In genomic region chr7:141989996-141990395, GRCh38 we compare ENCODE assay signal across 34 cellular contexts. TPM values are rescaled to one million over a fixed set of nuclear protein-coding genes. Genes with fewer than 3 reads are reported as not detected.
"Had no signal": no experiment of that assay in that cellular context is flagged by ENCODE, and none has a peak within 500 bp of the region (broad histone marks: within the 10 kb centered on the region; RNA-seq: fewer than 3 reads in every experiment).

No MANE protein-coding gene starts in this region.

- H3K4me1 Mint-ChIP-seq: activated B cell treated with CpG ODN at 0.5 μM for 24 hours; activated naive CD4-positive, alpha-beta T cell treated with anti-CD3 and anti-CD28 coated beads, Interleukin-2, amount 50 U/mL, for 24 hours; activated naive CD8-positive, alpha-beta T cell treated with anti-CD3 and anti-CD28 coated beads, Interleukin-2, amount 50 U/mL, for 24 hours; neural crest cell had no signal

- H3K9me3 ChIP-seq: gastroesophageal sphincter, right atrium auricular region, transverse colon had no signal

- H3K27ac Mint-ChIP-seq: activated B cell treated with CpG ODN at 0.5 μM for 24 hours; activated CD8-positive, alpha-beta T cell treated with anti-CD3 and anti-CD28 coated beads for 36 hours; activated naive CD4-positive, alpha-beta T cell treated with anti-CD3 and anti-CD28 coated beads, Interleukin-2, amount 50 U/mL, for 24 hours; activated naive CD8-positive, alpha-beta T cell treated with anti-CD3 and anti-CD28 coated beads, Interleukin-2, amount 50 U/mL, for 24 hours; activated T-helper 2 cell treated with anti-CD3 and anti-CD28 coated beads, Interferon-gamma antibody, Interleukin-2, Interleukin-4, amounts not matched to agents 10 μg/mL and 5 μg/mL and 100 μg/mL, durations not matched to agents 14 hours and 24 hours and 36 hours; effector memory CD8-positive, alpha-beta T cell; T-helper 2 cell treated with Interferon-gamma antibody and Interleukin-4, amounts not matched to agents 5 μg/mL and 100 μg/mL, for 36 hours had no signal

- ATAC-seq: activated CD8-positive, alpha-beta T cell treated with anti-CD3 and anti-CD28 coated beads for 36 hours; activated naive CD8-positive, alpha-beta T cell treated with anti-CD3 and anti-CD28 coated beads, Interleukin-2, amount 50 U/mL, for 24 hours; effector memory CD8-positive, alpha-beta T cell; gastroesophageal sphincter; left cardiac atrium; left ventricle myocardium superior had no signal

- H3K27me3 Mint-ChIP-seq: activated B cell treated with CpG ODN at 0.5 μM for 24 hours; activated CD8-positive, alpha-beta T cell treated with anti-CD3 and anti-CD28 coated beads for 36 hours; activated naive CD8-positive, alpha-beta T cell treated with anti-CD3 and anti-CD28 coated beads, Interleukin-2, amount 50 U/mL, for 24 hours had no signal

- H3K4me3 ChIP-seq: gastroesophageal sphincter, hepatocyte, right atrium auricular region, smooth muscle cell, transverse colon had no signal

- H3K36me3 Mint-ChIP-seq: activated naive CD4-positive, alpha-beta T cell treated with anti-CD3 and anti-CD28 coated beads, Interleukin-2, amount 50 U/mL, for 24 hours had no signal

- H3K27ac ChIP-seq: gastroesophageal sphincter, hepatocyte, right atrium auricular region, transverse colon had no signal

- H3K4me3 Mint-ChIP-seq: activated B cell treated with CpG ODN at 0.5 μM for 24 hours; activated CD8-positive, alpha-beta T cell treated with anti-CD3 and anti-CD28 coated beads for 36 hours; activated naive CD4-positive, alpha-beta T cell treated with anti-CD3 and anti-CD28 coated beads, Interleukin-2, amount 50 U/mL, for 24 hours; activated naive CD8-positive, alpha-beta T cell treated with anti-CD3 and anti-CD28 coated beads, Interleukin-2, amount 50 U/mL, for 24 hours; effector memory CD8-positive, alpha-beta T cell; neural crest cell; T-helper 2 cell treated with Interferon-gamma antibody and Interleukin-4, amounts not matched to agents 5 μg/mL and 100 μg/mL, for 36 hours had no signal

- H3K36me3 ChIP-seq: gastroesophageal sphincter, right atrium auricular region, transverse colon had no signal

- H3K9me3 Mint-ChIP-seq: activated B cell treated with CpG ODN at 0.5 μM for 24 hours; activated CD8-positive, alpha-beta T cell treated with anti-CD3 and anti-CD28 coated beads for 36 hours; activated naive CD4-positive, alpha-beta T cell treated with anti-CD3 and anti-CD28 coated beads, Interleukin-2, amount 50 U/mL, for 24 hours; activated naive CD8-positive, alpha-beta T cell treated with anti-CD3 and anti-CD28 coated beads, Interleukin-2, amount 50 U/mL, for 24 hours; activated T-helper 2 cell treated with anti-CD3 and anti-CD28 coated beads, Interferon-gamma antibody, Interleukin-2, Interleukin-4, amounts not matched to agents 10 μg/mL and 5 μg/mL and 100 μg/mL, durations not matched to agents 14 hours and 24 hours and 36 hours; effector memory CD8-positive, alpha-beta T cell; T-helper 2 cell treated with Interferon-gamma antibody and Interleukin-4, amounts not matched to agents 5 μg/mL and 100 μg/mL, for 36 hours had no signal

- H3K4me1 ChIP-seq: gastroesophageal sphincter, right atrium auricular region, transverse colon had no signal

- DNase-seq: activated B cell treated with CpG ODN at 0.5 μM for 24 hours; activated CD4-positive, alpha-beta T cell treated with anti-CD3 and anti-CD28 coated beads, Interleukin-2, amount 50 U/mL, for 1 hour; activated CD8-positive, alpha-beta T cell treated with anti-CD3 and anti-CD28 coated beads for 36 hours; activated naive CD8-positive, alpha-beta T cell treated with anti-CD3 and anti-CD28 coated beads, Interleukin-2, amount 50 U/mL, for 24 hours; activated T-cell treated with anti-CD3 and anti-CD28 coated beads, Interleukin-2, amount 50 U/mL, for 48 hours; amygdala; caudate nucleus; cortex of kidney; effector memory CD8-positive, alpha-beta T cell; erythroblast; islet precursor cell; left cardiac atrium; left ventricle myocardium superior; occipital lobe; stimulated activated CD4-positive, alpha-beta T cell treated with anti-CD3 and anti-CD28 coated beads, Interleukin-15, amount 100 ng/mL, for 24 hours; stimulated activated CD4-positive, alpha-beta T cell treated with anti-CD3 and anti-CD28 coated beads, Interleukin-2, amount 100 ng/mL, for 24 hours; stimulated activated naive CD4-positive, alpha-beta T cell treated with Interleukin-2 at 50 U/mL for 16 hours; transverse colon had no signal

- H3K27me3 ChIP-seq: gastroesophageal sphincter, hepatocyte, right atrium auricular region, transverse colon had no signal

RNA-seq across cellular contexts. Expression of gene MGAM, which starts 5.7 kb away (rescaled TPM):
- total RNA-seq: activated T-helper 2 cell treated with anti-CD3 and anti-CD28 coated beads, Interferon-gamma antibody, Interleukin-2, Interleukin-4, amounts not matched to agents 10 μg/mL and 5 μg/mL and 100 μg/mL, durations not matched to agents 14 hours and 24 hours and 36 hours; fibroblast of lung; lung microvascular endothelial cell had no signal

RNA-seq across cellular contexts. Expression of gene TAS2R38, which starts 16.4 kb away (rescaled TPM):
- total RNA-seq: activated B cell treated with CpG ODN at 0.5 μM for 24 hours; activated CD8-positive, alpha-beta T cell treated with anti-CD3 and anti-CD28 coated beads for 36 hours; activated T-helper 2 cell treated with anti-CD3 and anti-CD28 coated beads, Interferon-gamma antibody, Interleukin-2, Interleukin-4, amounts not matched to agents 10 μg/mL and 5 μg/mL and 100 μg/mL, durations not matched to agents 14 hours and 24 hours and 36 hours; chondrocyte; fibroblast of lung; fibroblast of villous mesenchyme; gastroesophageal sphincter; hepatocyte; left cardiac atrium; left ventricle myocardium superior; lung microvascular endothelial cell; mesenteric fat pad; mucosa of gallbladder; neural crest cell; occipital lobe; pulmonary artery endothelial cell; right atrium auricular region; smooth muscle cell; temporal lobe; transverse colon had no signal
- polyA plus RNA-seq: fibroblast of lung, hepatocyte, smooth muscle cell had no signal

RNA-seq across cellular contexts. Expression of gene CLEC5A, which starts 43.2 kb away (rescaled TPM):
- total RNA-seq: activated CD8-positive, alpha-beta T cell treated with anti-CD3 and anti-CD28 coated beads for 36 hours; activated T-helper 2 cell treated with anti-CD3 and anti-CD28 coated beads, Interferon-gamma antibody, Interleukin-2, Interleukin-4, amounts not matched to agents 10 μg/mL and 5 μg/mL and 100 μg/mL, durations not matched to agents 14 hours and 24 hours and 36 hours; chondrocyte; fibroblast of lung; fibroblast of villous mesenchyme; hepatocyte; lung microvascular endothelial cell; neural crest cell; occipital lobe; pulmonary artery endothelial cell; smooth muscle cell; temporal lobe had no signal
- polyA plus RNA-seq: fibroblast of lung, hepatocyte, smooth muscle cell had no signal
